8 cellular contexts compared by ENCODE assay signal in genomic region chr19:10928563-10929401, GRCh38. TPM values are rescaled to one million over a fixed set of nuclear protein-coding genes. Genes with fewer than 3 reads are reported as not detected.
DNase-seq lines count a peak whose midpoint lies in the region; ATAC-seq and TF ChIP-seq lines count a peak whose summit lies in the region.

Gene TIMM29, plus strand, starts transcription at chr19:10928811. Its CDS starts 12 bp downstream, at chr19:10928823.
Gene YIPF2, minus strand, starts transcription at chr19:10928639. Its CDS starts 229 bp downstream, at chr19:10928410.

- H3K9ac ChIP-seq in BLaER1, result peak within 1 kb of the TSS; percentile 94
- H3K9ac ChIP-seq in liver (ENCODE audit: low read depth in 1 of 2, low read length in 2 of 2), result peak within 1 kb of the TSS; percentile 34 to 77

- TF ChIP-seq CTCF in dorsolateral prefrontal cortex (IDR thresholded peaks at IDR 0.05 in 54 of 56, conservative IDR thresholded peaks at IDR 0.05 in 2 of 56; ENCODE audit: low read depth in 1 of 56, partially characterized antibody in 56 of 56) (peak in 39 of 56 donors; percentile 5 to 60 (median 35)), liver (IDR thresholded peaks at IDR 0.05; ENCODE audit: low read depth, low read length, missing input control) (no peak)

- intact Hi-C loops in dorsolateral prefrontal cortex (cut with DNase I), result loop anchor here (2.0 to 5.0 kb wide), 2 partner anchors 34 to 58 kb away; partner anchors contain the start of genes CARM1 (in 2 of the 2) and SMARCA4 (in 1 of the 2)

- DNase-seq in NCI-H774 (lab: John Stamatoyannopoulos, UW) (peak; percentile 97), dorsolateral prefrontal cortex (peak; percentile 95 to 98 (median 98))
- DNase-seq in activated CD4-positive, alpha-beta T cell treated with anti-CD3 and anti-CD28 coated beads, Interleukin-2, amount 50 U/mL, for 48 hours, result peak; percentile 96 to 98
- DNase-seq in stimulated activated CD4-positive, alpha-beta T cell treated with anti-CD3 and anti-CD28 coated beads, Interleukin-4, amount 100 ng/mL, for 24 hours, result peak; percentile 98

- H3K4me1 ChIP-seq in BLaER1 (peaks cover 26% of the 10 kb centered on the region), liver (ENCODE audit: control insufficient read depth in 4 of 4, insufficient read depth in 4 of 4, low read length in 3 of 4) (peaks cover 9 to 33% (median 23%) of the 10 kb centered on the region in 4 donors)

- H3K4me3 ChIP-seq in BLaER1 (peak within 1 kb of the TSS; percentile 100), dorsolateral prefrontal cortex (peak within 1 kb of the TSS; percentile 77 to 100 (median 96)), liver (ENCODE audit: low read depth in 1 of 3, low read length in 3 of 3) (peak within 1 kb of the TSS; percentile 78 to 95 (median 93))

- H3K27ac ChIP-seq in BLaER1, result peak within 1 kb of the TSS; percentile 90
- peak within 1 kb of the TSS; percentile 34 to 94 (median 88) for H3K27ac ChIP-seq in dorsolateral prefrontal cortex
- peak within 1 kb of the TSS; percentile 70 to 71 for H3K27ac ChIP-seq in liver (ENCODE audit: low read depth in 1 of 2, low read length in 2 of 2)

- H3K4me2 ChIP-seq in BLaER1, result peak within 1 kb of the TSS; percentile 100

- H3K36me3 ChIP-seq in BLaER1 (peaks cover 51% of the 10 kb centered on the region), liver (ENCODE audit: control insufficient read depth in 4 of 4, insufficient read depth in 3 of 4, low read depth in 1 of 4, low read length in 3 of 4) (peaks cover 3 to 8% (median 4%) of the 10 kb centered on the region in 4 donors)

- H3K27me3 ChIP-seq in BLaER1, result no peaks in the 10 kb centered on the region
- no peaks in the 10 kb centered on the region for H3K27me3 ChIP-seq in dorsolateral prefrontal cortex
- no peaks in the 10 kb centered on the region for H3K27me3 ChIP-seq in liver (ENCODE audit: control insufficient read depth in 4 of 4, insufficient read depth in 4 of 4, low read length in 3 of 4)

- peak in 1 of 2 donors; percentile 45 for TF ChIP-seq RAD21 in liver (IDR thresholded peaks at IDR 0.05)

- peaks cover 55% of the 10 kb centered on the region for H4K20me1 ChIP-seq in BLaER1

- no peaks in the 10 kb centered on the region for H3K9me3 ChIP-seq in BLaER1
- no peaks in the 10 kb centered on the region for H3K9me3 ChIP-seq in liver (ENCODE audit: control insufficient read depth in 4 of 4, low read length in 3 of 4)

- ATAC-seq in GM19328 (IDR thresholded peaks at IDR 0.05; ENCODE audit: unreplicated experiment) (peak; percentile 72), HG03558 (IDR thresholded peaks at IDR 0.05; ENCODE audit: extremely low read depth, unreplicated experiment) (peak; percentile 48)

- under 1% methylated on average over 96 of the region's 96 CpGs for WGBS in liver

TF ChIP-seq in liver, 16 proteins besides CTCF, POLR2A, EP300 and RAD21:
- TF ChIP-seq ATF3 (IDR thresholded peaks at IDR 0.05), result no peak
- no peak for TF ChIP-seq NR2F2 (IDR thresholded peaks at IDR 0.05)
- TF ChIP-seq FOXA1 (IDR thresholded peaks at IDR 0.05), result no peak
- no peak for TF ChIP-seq ZBTB33 (IDR thresholded peaks at IDR 0.05)
- TF ChIP-seq SP1 (IDR thresholded peaks at IDR 0.05), result peak; percentile 38
- TF ChIP-seq JUND (IDR thresholded peaks at IDR 0.05), result no peak
- no peak for TF ChIP-seq MAX (IDR thresholded peaks at IDR 0.05)
- TF ChIP-seq REST (IDR thresholded peaks at IDR 0.05), result peak; percentile 34
- TF ChIP-seq EGR1 (IDR thresholded peaks at IDR 0.05; ENCODE audit: low read depth in 2 of 2), result peak in 1 of 2 donors; percentile 23
- TF ChIP-seq RXRA (IDR thresholded peaks at IDR 0.05), result peak; percentile 54 to 69
- no peak for TF ChIP-seq TAF1 (conservative IDR thresholded peaks at IDR 0.05)
- TF ChIP-seq FOXA2 (IDR thresholded peaks at IDR 0.05), result no peak
- TF ChIP-seq HNF4A (conservative IDR thresholded peaks at IDR 0.05), result peak; percentile 22 to 26
- no peak for TF ChIP-seq HNF4G (IDR thresholded peaks at IDR 0.05)
- TF ChIP-seq YY1 (IDR thresholded peaks at IDR 0.05), result peak; percentile 93
- TF ChIP-seq GABPA (IDR thresholded peaks at IDR 0.05 in 1 of 2, conservative IDR thresholded peaks at IDR 0.05 in 1 of 2), result peak; percentile 96 to 99
TF ChIP-seq in liver: peak in this region for 7.

RNA-seq across cellular contexts. Expression of gene TIMM29, which starts in this region (rescaled TPM):
- total RNA-seq in dorsolateral prefrontal cortex (10 to 100 TPM; 15.6 to 33.0 (median 23.3) TPM), liver (10 to 100 TPM; 18.8 to 25.2 TPM)
- 10 to 100 TPM in 1 of 2 donors, 1 to 10 TPM in 1; 9.4 to 10.4 TPM for polyA plus RNA-seq in liver

RNA-seq across cellular contexts. Expression of gene YIPF2, which starts in this region (rescaled TPM):
- total RNA-seq in dorsolateral prefrontal cortex (10 to 100 TPM; 22.1 to 45.7 (median 32.1) TPM), liver (10 to 100 TPM; 34.7 to 37.4 TPM)
- 10 to 100 TPM; 13.2 to 36.9 TPM for polyA plus RNA-seq in liver

Comparison
In these comparisons a context has a peak if more than half of its experiments do, and no peak if none do; other contexts are left out.
1. Peak in every context shown above with its lines: DNase-seq, ATAC-seq, H3K4me3 ChIP-seq and H3K27ac ChIP-seq.